ENCODE assay signal across 8 cellular contexts in the genomic region with DNA sequence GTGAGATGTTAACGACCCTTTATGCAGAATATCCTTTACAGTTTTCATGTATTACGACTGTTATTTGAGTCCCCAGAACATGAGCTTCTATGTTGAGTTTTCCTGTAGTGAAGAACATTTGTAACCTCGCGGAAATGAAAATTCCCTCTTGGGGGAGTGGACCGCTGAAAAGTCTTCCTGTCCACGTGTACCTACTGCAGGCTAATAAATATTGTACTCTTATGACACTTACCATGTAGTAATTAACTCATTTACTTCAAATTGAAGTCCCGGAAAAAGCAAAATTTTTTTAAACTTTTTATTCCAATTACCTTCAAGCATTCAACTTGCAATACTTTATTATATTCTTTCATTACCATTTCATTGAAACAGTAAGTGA. TPM values are rescaled to one million over a fixed set of nuclear protein-coding genes. Genes with fewer than 3 reads are reported as not detected.
DNase-seq lines count a peak whose midpoint lies in the region; ATAC-seq and TF ChIP-seq lines count a peak whose summit lies in the region.

No MANE protein-coding gene starts in this region.

- peak overlapping the region; percentile 87 for H3K4me2 ChIP-seq in fibroblast of lung (ENCODE audit: extremely low read depth, insufficient read depth, low read length)

- ATAC-seq in RWPE2 (ENCODE audit: low read depth) (no peak), gastrocnemius medialis (no peak), GM21360 (IDR thresholded peaks at IDR 0.05; ENCODE audit: unreplicated experiment) (no peak), GM19397 (IDR thresholded peaks at IDR 0.05; ENCODE audit: unreplicated experiment) (no peak)

- DNase-seq in GM12865 (ENCODE audit: low read depth) (no peak), RWPE2 (ENCODE audit: low spot score) (no peak), fibroblast of lung (ENCODE audit: low read depth in 2 of 2) (no peak), gastrocnemius medialis (no peak), SIG-M5 treated with dmso at 0.1 percent for 504 hours (lab: John Stamatoyannopoulos, UW; ENCODE audit: unreplicated experiment) (no peak), EL (no peak)

- TF ChIP-seq POLR2A in gastrocnemius medialis (IDR thresholded peaks at IDR 0.05) = no peak

- H4K20me1 ChIP-seq in fibroblast of lung (ENCODE audit: control insufficient read depth, extremely low read depth, insufficient read depth, low read length) = no peaks in the 10 kb centered on the region

- intact Hi-C loops in gastrocnemius medialis (cut with DNase I; ENCODE audit: low total_unique reads) = loop anchor here (5.0 kb wide), 1 partner anchor 184 kb away; the partner anchor contains the start of gene PSME4

- peak overlapping the region; percentile 66 for H2AFZ ChIP-seq in fibroblast of lung (ENCODE audit: low read length)

- H3K27me3 ChIP-seq in RWPE2 (ENCODE audit: insufficient read depth, poor library complexity, severe bottlenecking) (no peaks in the 10 kb centered on the region), fibroblast of lung (ENCODE audit: control insufficient read depth, insufficient read depth, low read length) (no peaks in the 10 kb centered on the region), gastrocnemius medialis (no peaks in the 10 kb centered on the region)

- H3K9ac ChIP-seq in fibroblast of lung (ENCODE audit: insufficient read depth, low read length) = peak overlapping the region; percentile 78

- no peaks in the 10 kb centered on the region for H3K36me3 ChIP-seq in RWPE2 (ENCODE audit: low read depth)
- no peaks in the 10 kb centered on the region for H3K36me3 ChIP-seq in fibroblast of lung (ENCODE audit: control insufficient read depth, insufficient read depth, low read length)
- H3K36me3 ChIP-seq in gastrocnemius medialis = no peaks in the 10 kb centered on the region

- H3K4me3 ChIP-seq in GM12865 (ENCODE audit: low read depth, low read length) (peak overlapping the region; percentile 75), RWPE2 (ENCODE audit: severe bottlenecking) (peak overlapping the region; percentile 78), fibroblast of lung (replicated peaks in 1 of 4; ENCODE audit: control extremely low read depth in 1 of 4, insufficient read depth in 1 of 4, low read depth in 3 of 4, low read length in 4 of 4) (peak overlapping the region; percentile 94 to 100 (median 96)), gastrocnemius medialis (peak overlapping the region; percentile 90 to 97 (median 92))

- in situ Hi-C loops in gastrocnemius medialis (cut with MboI; ENCODE audit: low sequenced_read_pairs in 4 of 4) = no loop called here

- H3K27ac ChIP-seq in RWPE2 (ENCODE audit: poor library complexity, severe bottlenecking) = peak overlapping the region; percentile 55
- H3K27ac ChIP-seq in fibroblast of lung (ENCODE audit: insufficient read depth, low read length) = peak overlapping the region; percentile 84
- H3K27ac ChIP-seq in gastrocnemius medialis = peak overlapping the region; percentile 83 to 91 (median 85)

- H3K9me3 ChIP-seq in RWPE2 (ENCODE audit: severe bottlenecking) = no peaks in the 10 kb centered on the region
- no peaks in the 10 kb centered on the region for H3K9me3 ChIP-seq in fibroblast of lung (ENCODE audit: control insufficient read depth, insufficient read depth, low read depth, low read length)
- H3K9me3 ChIP-seq in gastrocnemius medialis = no peaks in the 10 kb centered on the region

- H3K4me1 ChIP-seq in RWPE2 (ENCODE audit: insufficient read depth, poor library complexity, severe bottlenecking) = peaks cover 15% of the 10 kb centered on the region
- peaks cover 2% of the 10 kb centered on the region for H3K4me1 ChIP-seq in fibroblast of lung (ENCODE audit: control insufficient read depth, extremely low read depth, insufficient read depth, low read length)
- H3K4me1 ChIP-seq in gastrocnemius medialis = peaks cover 31 to 38% of the 10 kb centered on the region in 2 donors

- H3K79me2 ChIP-seq in fibroblast of lung (ENCODE audit: control insufficient read depth, insufficient read depth, low read length) = peaks cover 79% of the 10 kb centered on the region

- TF ChIP-seq CTCF in GM12865 (IDR thresholded peaks at IDR 0.05; ENCODE audit: insufficient read depth, low read depth, low read length, missing control alignments) (no peak), RWPE2 (IDR thresholded peaks at IDR 0.05; ENCODE audit: poor library complexity, severe bottlenecking) (no peak), fibroblast of lung (conservative IDR thresholded peaks at IDR 0.05 in 1 of 2, IDR thresholded peaks at IDR 0.05 in 1 of 2; ENCODE audit: low read depth in 1 of 2, low read length in 2 of 2) (no peak), gastrocnemius medialis (IDR thresholded peaks at IDR 0.05 in 4 of 5, conservative IDR thresholded peaks at IDR 0.05 in 1 of 5) (no peak)

RNA-seq across cellular contexts. Expression of gene ERLEC1, which starts 1.1 kb away (rescaled TPM):
- total RNA-seq in fibroblast of lung (87.7 and 89.4 TPM in 2 replicates), gastrocnemius medialis (10 to 100 TPM; 26.7 to 53.6 (median 28.9) TPM)
- 67.7 and 103 TPM in 2 replicates for polyA plus RNA-seq in fibroblast of lung
- polyA plus RNA-seq in fibroblast of lung (2012) = 50.2 and 65.8 TPM in 2 replicates
- polyA minus RNA-seq in fibroblast of lung (ENCODE audit: low replicate concordance) = 1.1 and 4.2 TPM in 2 replicates

RNA-seq across cellular contexts. Expression of gene ASB3, which starts 1.1 kb away (rescaled TPM):
- 31.9 and 32.6 TPM in 2 replicates for total RNA-seq in fibroblast of lung
- polyA plus RNA-seq in fibroblast of lung = 19.0 and 21.1 TPM in 2 replicates
- polyA plus RNA-seq in fibroblast of lung (2012) = 10.5 and 11.4 TPM in 2 replicates
- polyA minus RNA-seq in fibroblast of lung (ENCODE audit: low replicate concordance) = 4.6 and 5.9 TPM in 2 replicates
- total RNA-seq in gastrocnemius medialis = 1 to 10 TPM; 5.0 to 7.6 (median 6.4) TPM

RNA-seq across cellular contexts. Expression of gene CHAC2, which starts 20.3 kb away (rescaled TPM):
- total RNA-seq in fibroblast of lung = 1.3 and 1.7 TPM in 2 replicates
- 3.3 and 6.8 TPM in 2 replicates for polyA plus RNA-seq in fibroblast of lung
- polyA plus RNA-seq in fibroblast of lung (2012) = 2.7 and 6.2 TPM in 2 replicates
- polyA minus RNA-seq in fibroblast of lung (ENCODE audit: low replicate concordance) = 1.4 TPM in 1 of 2 replicates, not detected in the other
- 10 to 100 TPM in 1 of 4 donors, 1 to 10 TPM in 3; 3.7 to 10.3 (median 6.0) TPM for total RNA-seq in gastrocnemius medialis
